Comparison of ENCODE assay signal across 1 cellular context in the genomic region with DNA sequence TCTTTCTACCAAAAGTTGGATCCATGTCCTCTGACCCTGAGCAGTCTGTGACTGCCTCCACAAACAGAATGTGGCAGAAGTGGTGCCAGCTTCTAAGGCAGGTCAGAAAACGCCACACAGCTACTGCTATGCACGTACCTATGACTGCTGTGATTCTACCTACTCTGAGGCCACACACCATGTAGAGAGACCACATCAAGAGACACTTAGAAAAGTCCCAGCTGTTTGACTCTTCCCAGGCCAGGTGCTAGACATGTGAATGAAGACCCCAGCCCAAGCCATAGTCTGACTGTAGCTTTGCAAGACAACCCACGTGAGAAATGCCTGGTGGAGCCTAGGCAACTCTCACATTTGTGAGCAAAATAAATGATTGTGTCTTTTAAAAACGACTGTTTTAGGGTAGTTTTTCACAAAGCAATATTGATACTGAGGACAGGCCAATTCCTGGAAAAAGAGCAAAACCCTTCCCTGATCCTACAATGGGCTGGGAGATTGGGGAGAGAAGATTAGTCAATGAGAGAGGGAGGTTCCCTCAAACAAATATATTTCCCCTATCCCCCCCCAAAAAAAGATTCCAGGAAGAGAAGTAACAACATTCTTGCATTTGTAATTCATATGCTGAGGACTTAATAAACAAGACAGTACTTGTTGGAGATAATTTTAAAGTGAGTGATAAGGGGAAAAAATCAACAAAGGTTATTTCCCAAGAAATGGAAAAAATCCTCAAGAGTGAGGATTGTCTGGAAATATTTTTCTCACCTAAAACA.
TF ChIP-seq lines count a peak whose summit lies in the region.

No MANE protein-coding gene starts in this region.

TF ChIP-seq in K562, 482 proteins besides CTCF, POLR2A, EP300 and RAD21:
- TF ChIP-seq SPI1 (IDR thresholded peaks at IDR 0.05; ENCODE audit: borderline replicate concordance, low read depth, low read length) (no peak), CAMTA2 (CRISPR knock-in tag; conservative IDR thresholded peaks at IDR 0.05) (no peak), DPF2 (IDR thresholded peaks at IDR 0.05) (no peak), HIVEP1 (CRISPR knock-in tag; IDR thresholded peaks at IDR 0.05) (no peak), KAT7 (CRISPR knock-in tag; IDR thresholded peaks at IDR 0.05; ENCODE audit: borderline replicate concordance) (no peak)
- TF ChIP-seq, protein P1, sequence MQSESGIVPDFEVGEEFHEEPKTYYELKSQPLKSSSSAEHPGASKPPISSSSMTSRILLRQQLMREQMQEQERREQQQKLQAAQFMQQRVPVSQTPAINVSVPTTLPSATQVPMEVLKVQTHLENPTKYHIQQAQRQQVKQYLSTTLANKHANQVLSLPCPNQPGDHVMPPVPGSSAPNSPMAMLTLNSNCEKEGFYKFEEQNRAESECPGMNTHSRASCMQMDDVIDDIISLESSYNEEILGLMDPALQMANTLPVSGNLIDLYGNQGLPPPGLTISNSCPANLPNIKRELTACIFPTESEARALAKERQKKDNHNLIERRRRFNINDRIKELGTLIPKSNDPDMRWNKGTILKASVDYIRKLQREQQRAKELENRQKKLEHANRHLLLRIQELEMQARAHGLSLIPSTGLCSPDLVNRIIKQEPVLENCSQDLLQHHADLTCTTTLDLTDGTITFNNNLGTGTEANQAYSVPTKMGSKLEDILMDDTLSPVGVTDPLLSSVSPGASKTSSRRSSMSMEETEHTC (IDR thresholded peaks at IDR 0.05): no peak
